Comparison of ENCODE assay signal across 9 cellular contexts in genomic region chr19:11611730-11612129, GRCh38.
"Had no signal": no experiment of that assay in that cellular context is flagged by ENCODE, and none has a peak within 500 bp of the region (broad histone marks: within the 10 kb centered on the region; RNA-seq: fewer than 3 reads in every experiment).

No MANE protein-coding gene starts in this region.

- H3K27ac ChIP-seq: HL-60, KMS-11 had no signal

- H3K4me1 ChIP-seq: HAP-1 had no signal

- H3K27me3 Mint-ChIP-seq: IgD-negative memory B cell had no signal

- H3K4me3 ChIP-seq: HAP-1 had no signal

- DNase-seq: GOT3, H7, HFFc6 had no signal

- H3K4me3 Mint-ChIP-seq: HFFc6, IgD-negative memory B cell had no signal

- H3K27ac Mint-ChIP-seq: HFFc6, IgD-negative memory B cell had no signal

- ATAC-seq: HCT116, HepG2 had no signal

- FAIRE-seq: HepG2 had no signal
